Comparison of ENCODE assay signal across 16 cellular contexts in the genomic region with DNA sequence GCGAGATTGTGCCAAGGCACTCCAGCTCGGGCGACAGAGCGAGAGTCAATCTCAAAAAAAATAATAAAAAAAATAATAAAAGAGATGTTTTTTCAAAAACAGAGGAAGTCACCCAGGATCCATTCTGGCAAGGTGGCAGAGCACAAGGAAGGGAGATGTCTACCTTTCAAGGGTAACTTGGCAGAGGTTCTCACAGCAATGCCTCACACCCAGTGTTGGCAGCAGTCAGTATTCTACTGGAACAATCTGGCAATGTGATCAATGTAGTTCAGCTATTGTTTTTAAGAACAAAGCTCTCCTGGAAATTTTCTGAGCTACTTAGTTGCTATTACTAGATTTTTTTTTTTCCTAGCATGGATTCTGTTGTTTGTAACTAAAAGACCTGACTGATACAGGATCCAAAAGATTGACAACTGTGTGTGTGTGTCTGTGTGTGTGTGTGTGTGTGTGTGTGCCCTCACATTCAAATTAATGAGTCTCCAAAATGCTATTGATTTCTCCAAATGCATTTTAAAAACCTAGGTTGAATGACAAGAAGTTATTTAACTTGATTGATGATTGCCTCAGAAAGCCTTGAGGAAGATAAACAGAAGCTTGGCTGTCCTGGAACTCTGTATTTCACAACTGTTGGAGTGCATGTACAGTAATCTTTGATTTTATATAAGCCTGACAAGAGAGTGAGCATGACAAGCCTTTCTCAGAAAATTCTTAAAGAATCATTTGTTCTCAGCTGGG.
A peak's percentile ranks its signal among the peaks of the same experiment; 100 is the strongest.
DNase-seq lines count a peak whose midpoint lies in the region; ATAC-seq, FAIRE-seq and TF ChIP-seq lines count a peak whose summit lies in the region.
"Had no signal": no experiment of that assay in that cellular context is flagged by ENCODE, and none has a peak within 500 bp of the region (broad histone marks: within the 10 kb centered on the region; RNA-seq: fewer than 3 reads in every experiment).

No MANE protein-coding gene starts in this region.

- BruUV-seq in K562 (replicated peaks; lab: Mats Ljungman, UMichigan): no TSS peak

- intact Hi-C loops in K562 (cut with micrococcal nuclease): no loop called here
- intact Hi-C loops in psoas muscle (cut with DNase I): no loop called here
- intact Hi-C loops in aorta (cut with DNase I): no loop called here

- H3K27me3 Mint-ChIP-seq in activated CD4-positive, alpha-beta T cell treated with anti-CD3 and anti-CD28 coated beads, Interleukin-2, amount 10 ng/mL, durations not matched to agents 7 days and 5 days: peaks cover 10% of the 10 kb centered on the region

- H4K20me1 ChIP-seq in K562 (replicated peaks; ENCODE audit: control insufficient read depth, insufficient read depth, low read length): no peaks in the 10 kb centered on the region

- FAIRE-seq in K562 (lab: Jason Lieb, UNC): peak; percentile 37
- FAIRE-seq: A204.1 had no signal

- H3K79me2 ChIP-seq in K562 (ENCODE audit: control insufficient read depth, insufficient read depth, low read length): no peaks in the 10 kb centered on the region

- H3K9ac ChIP-seq in K562 (ENCODE audit: insufficient read depth in 1 of 2, low read depth in 2 of 2, low read length in 2 of 2): no peak overlapping the region

- TF ChIP-seq POLR2A in K562 (conservative IDR thresholded peaks at IDR 0.05): no peak

- no peak for ATAC-seq in K562
- no peak for ATAC-seq in psoas muscle
- no peak for ATAC-seq in aorta (ENCODE audit: low FRiP score)

- no peaks in the 10 kb centered on the region for H3K9me1 ChIP-seq in K562 (ENCODE audit: control insufficient read depth, insufficient read depth, low read length)

- no peaks in the 10 kb centered on the region for H3K4me1 Mint-ChIP-seq in activated CD4-positive, alpha-beta T cell treated with anti-CD3 and anti-CD28 coated beads, Interleukin-2, amount 10 ng/mL, durations not matched to agents 7 days and 5 days

- H3K9me3 Mint-ChIP-seq in activated CD4-positive, alpha-beta T cell treated with anti-CD3 and anti-CD28 coated beads, Interleukin-2, amount 10 ng/mL, durations not matched to agents 7 days and 5 days: no peaks in the 10 kb centered on the region

- H3K4me3 Mint-ChIP-seq in activated CD4-positive, alpha-beta T cell treated with anti-CD3 and anti-CD28 coated beads, Interleukin-2, amount 10 ng/mL, durations not matched to agents 7 days and 5 days: no peak overlapping the region

- H3K36me3 ChIP-seq in K562 (ENCODE audit: control insufficient read depth, insufficient read depth, low read length) (no peaks in the 10 kb centered on the region), psoas muscle (ENCODE audit: insufficient read depth in 1 of 2, low read depth in 1 of 2) (no peaks in the 10 kb centered on the region), aorta (ENCODE audit: control insufficient read depth in 1 of 2, insufficient read depth in 2 of 2, low read length in 1 of 2) (no peaks in the 10 kb centered on the region)

- H3K27me3 ChIP-seq in K562 (ENCODE audit: control insufficient read depth in 2 of 2, insufficient read depth in 2 of 2, low read length in 2 of 2): no peaks in the 10 kb centered on the region
- no peaks in the 10 kb centered on the region for H3K27me3 ChIP-seq in psoas muscle (ENCODE audit: insufficient read depth in 3 of 3, low read length in 2 of 3)
- no peaks in the 10 kb centered on the region for H3K27me3 ChIP-seq in aorta (ENCODE audit: control insufficient read depth in 1 of 2, insufficient read depth in 2 of 2, low read length in 1 of 2)

- POLR2A ChIA-PET in K562 (lab: Yijun Ruan, JAX): interaction anchor here (0.9 kb wide), 1 partner anchor 187 kb away, joined by 3 read pairs; no protein-coding TSS in a partner anchor
- POLR2A ChIA-PET in activated CD4-positive, alpha-beta T cell treated with anti-CD3 and anti-CD28 coated beads, Interleukin-2, amount 10 ng/mL, durations not matched to agents 7 days and 5 days (lab: Charles Lee): no interaction called here

- DNase-seq in NCI-H2029 (lab: John Stamatoyannopoulos, UW) (peak; percentile 39), K562 (ENCODE audit: extremely low read depth in 1 of 4, low spot score in 3 of 4) (no peak), fibroblast of villous mesenchyme (ENCODE audit: low read depth) (peak; percentile 12), psoas muscle (no peak), aorta (no peak), inferior parietal cortex (ENCODE audit: extremely low spot score) (no peak)
- no peak for DNase-seq in stimulated activated CD4-positive, alpha-beta T cell treated with anti-CD3 and anti-CD28 coated beads, Interleukin-12 subunit alpha, Interleukin-12 subunit beta, amount 100 ng/mL, for 4 hours
- DNase-seq in activated CD4-positive, alpha-beta T cell treated with anti-CD3 and anti-CD28 coated beads, Interleukin-2, amount 10 ng/mL, durations not matched to agents 7 days and 5 days: no peak
- DNase-seq: KG1; NCI-H1105 treated with DMSO at 0.1 percent for 48 hours; NCI-H187 treated with DMSO at 0.1 percent for 48 hours; NCI-H524 treated with DMSO at 0.1 percent for 48 hours; NK-92 treated with Interleukin-12 subunit alpha and Interleukin-12 subunit beta, amount 100 ng/mL, for 24 hours; OCI-M1 had no signal

- no peak overlapping the region for H3K27ac Mint-ChIP-seq in activated CD4-positive, alpha-beta T cell treated with anti-CD3 and anti-CD28 coated beads, Interleukin-2, amount 10 ng/mL, durations not matched to agents 7 days and 5 days

- TF ChIP-seq CTCF in K562 (IDR thresholded peaks at IDR 0.05 in 2 of 3, conservative IDR thresholded peaks at IDR 0.05 in 1 of 3; ENCODE audit: insufficient read depth in 2 of 3, low read depth in 1 of 3, low read length in 3 of 3): no peak
- TF ChIP-seq CTCF in fibroblast of villous mesenchyme (IDR thresholded peaks at IDR 0.05; ENCODE audit: insufficient read depth, low read depth, low read length): no peak
- no peak for TF ChIP-seq CTCF in psoas muscle (IDR thresholded peaks at IDR 0.05)

- CTCF ChIA-PET in K562 (lab: Yijun Ruan, JAX; ENCODE audit: low intra/inter-chr PET ratio): no interaction called here
- CTCF ChIA-PET in activated CD4-positive, alpha-beta T cell treated with anti-CD3 and anti-CD28 coated beads, Interleukin-2, amount 10 ng/mL, durations not matched to agents 7 days and 5 days (lab: Charles Lee): interaction anchor here (0.6 to 1.5 kb wide), 2 partner anchors 17 to 55 kb away, joined by 3 to 4 read pairs; no protein-coding TSS in a partner anchor

- TF ChIP-seq RAD21 in K562 (CRISPR knock-in tag; conservative IDR thresholded peaks at IDR 0.05 in 1 of 2, IDR thresholded peaks at IDR 0.05 in 1 of 2): no peak

- H3K36me3 Mint-ChIP-seq in activated CD4-positive, alpha-beta T cell treated with anti-CD3 and anti-CD28 coated beads, Interleukin-2, amount 10 ng/mL, durations not matched to agents 7 days and 5 days (ENCODE audit: low read depth): no peaks in the 10 kb centered on the region

- in situ Hi-C loops in K562 (cut with MboI): no loop called here

- H3K4me3 ChIP-seq in K562 (no peak overlapping the region), fibroblast of villous mesenchyme (ENCODE audit: low read depth, low read length) (no peak overlapping the region), psoas muscle (no peak overlapping the region), aorta (ENCODE audit: low read length in 2 of 2) (no peak overlapping the region)

- H3K27ac ChIP-seq in K562 (ENCODE audit: extremely low read depth, low read depth, low read length) (no peak overlapping the region), psoas muscle (peak overlapping the region; percentile 69), aorta (ENCODE audit: low read depth in 1 of 2, low read length in 2 of 2) (no peak overlapping the region)
- H3K27ac ChIP-seq: C4-2B had no signal

- no peak overlapping the region for H2AFZ ChIP-seq in K562 (ENCODE audit: low read depth, low read length)

- TF ChIP-seq EP300 in K562 (IDR thresholded peaks at IDR 0.05; ENCODE audit: low read length): no peak

- H3K9me3 ChIP-seq in K562 (replicated peaks; ENCODE audit: control insufficient read depth, insufficient read depth, low read depth, low read length) (no peaks in the 10 kb centered on the region), psoas muscle (no peaks in the 10 kb centered on the region), aorta (ENCODE audit: control insufficient read depth, low read length) (peaks cover 2% of the 10 kb centered on the region)

- H3K4me1 ChIP-seq in K562 (replicated peaks in 1 of 2; ENCODE audit: control insufficient read depth in 2 of 2, insufficient read depth in 2 of 2, low read length in 2 of 2) (peaks cover 0 to 9% of the 10 kb centered on the region in 2 experiments; a peak in 3 of 5 replicates), psoas muscle (peaks cover 17% of the 10 kb centered on the region), aorta (ENCODE audit: control insufficient read depth in 1 of 2, insufficient read depth in 2 of 2, low read length in 2 of 2) (no peaks in the 10 kb centered on the region)

- H3K4me2 ChIP-seq in K562 (ENCODE audit: insufficient read depth, low read length): no peak overlapping the region

- 89% methylated on average over 4 of the region's 4 CpGs for WGBS in K562 (ENCODE audit: insufficient coverage, low coverage, missing lambda C conversion rate)
- 87 to 90% (median 89%) methylated on average over 4 of the region's 4 CpGs for WGBS in psoas muscle, 3 donors
- WGBS in aorta, 2 donors: 87 to 95% methylated on average over 4 of the region's 4 CpGs

TF ChIP-seq in K562, 482 proteins besides CTCF, POLR2A, EP300 and RAD21 (continues in another document):
- peak; percentile 57; the same call in 1 of the 2 replicates for TF ChIP-seq CEBPB (tag; IDR thresholded peaks at IDR 0.05)
- TF ChIP-seq CEBPG (CRISPR knock-in tag; IDR thresholded peaks at IDR 0.05): no peak
- 0 out of 4 replicates have a peak, but pooled peaks of 1 of the 2 experiments have one; percentile 35 for TF ChIP-seq CEBPG (tag; conservative IDR thresholded peaks at IDR 0.05 in 1 of 2, IDR thresholded peaks at IDR 0.05 in 1 of 2)

Comparison
In these comparisons a context has a peak if more than half of its experiments do, and no peak if none do; other contexts are left out.
1. DNase-seq: peak in NCI-H2029 (single experiment) and fibroblast of villous mesenchyme (single experiment); none in K562 (0 of 4), psoas muscle (0 of 2), stimulated activated CD4-positive, alpha-beta T cell treated with anti-CD3 and anti-CD28 coated beads, Interleukin-12 subunit alpha, Interleukin-12 subunit beta, amount 100 ng/mL, for 4 hours (single experiment), aorta (0 of 2), activated CD4-positive, alpha-beta T cell treated with anti-CD3 and anti-CD28 coated beads, Interleukin-2, amount 10 ng/mL, durations not matched to agents 7 days and 5 days (single experiment) and inferior parietal cortex (single experiment).